8 cellular contexts compared by ENCODE assay signal in genomic region chr3:172710709-172711456, GRCh38. TPM values are rescaled to one million over a fixed set of nuclear protein-coding genes. Genes with fewer than 3 reads are reported as not detected.
DNase-seq lines count a peak whose midpoint lies in the region; ATAC-seq, FAIRE-seq and TF ChIP-seq lines count a peak whose summit lies in the region.

Gene NCEH1, minus strand, starts transcription at chr3:172711067. Its CDS starts 83 bp downstream, at chr3:172710984.

- peak; percentile 77 to 95 (median 92) for TF ChIP-seq CTCF in adrenal gland (IDR thresholded peaks at IDR 0.05)
- TF ChIP-seq CTCF in heart right ventricle (IDR thresholded peaks at IDR 0.05), result peak; percentile 80 to 97 (median 88)
- peak; percentile 87 for TF ChIP-seq CTCF in upper lobe of right lung (IDR thresholded peaks at IDR 0.05)

- H3K36me3 ChIP-seq in adrenal gland (replicated peaks in 1 of 2) (no peaks in the 10 kb centered on the region), heart right ventricle (no peaks in the 10 kb centered on the region), upper lobe of right lung (no peaks in the 10 kb centered on the region)

- H3K27me3 ChIP-seq in adrenal gland, result no peaks in the 10 kb centered on the region
- H3K27me3 ChIP-seq in heart right ventricle, result no peaks in the 10 kb centered on the region
- H3K27me3 ChIP-seq in upper lobe of right lung, result no peaks in the 10 kb centered on the region

- intact Hi-C loops in adrenal gland (cut with DNase I) (no loop called here), heart right ventricle (cut with DNase I) (loop anchor here in 8 of 10 donors (1.0 to 5.0 kb wide), 6 partner anchors 34 to 40 kb away; partner anchors contain the start of gene ECT2 (in 2 of the 8)), posterior cingulate gyrus (cut with DNase I) (loop anchor here (2.0 to 5.0 kb wide), 2 partner anchors 34 to 40 kb away; partner anchors contain the start of gene ECT2), upper lobe of right lung (cut with DNase I) (no loop called here)

- DNase-seq in GM12891 (ENCODE audit: insufficient read length, low spot score), result peak; percentile 65
- DNase-seq in NCI-H1436 (lab: John Stamatoyannopoulos, UW), result peak; percentile 89
- peak; percentile 31 for DNase-seq in T follicular helper cell (ENCODE audit: low read depth)
- peak; percentile 92 to 98 (median 97) for DNase-seq in adrenal gland
- peak; percentile 86 to 92 for DNase-seq in heart right ventricle
- peak; percentile 67 to 98 (median 88) for DNase-seq in posterior cingulate gyrus
- peak; percentile 94 for DNase-seq in upper lobe of right lung

- peak; percentile 99 for FAIRE-seq in GM12891 (lab: Jason Lieb, UNC)

- 0 to 2% (median 1%) methylated on average over 18 to 38 of the region's 38 CpGs for WGBS in adrenal gland, 4 donors
- WGBS in heart right ventricle, 2 donors, result 0% methylated on average over 38 of the region's 38 CpGs

- H3K4me1 ChIP-seq in adrenal gland (replicated peaks in 1 of 2), result peaks cover 15 to 39% of the 10 kb centered on the region in 2 donors
- peaks cover 0 to 51% (median 21%) of the 10 kb centered on the region in 9 donors for H3K4me1 ChIP-seq in heart right ventricle
- peaks cover 7% of the 10 kb centered on the region for H3K4me1 ChIP-seq in upper lobe of right lung

- peak within 1 kb of the TSS; percentile 66 to 89 (median 85) for H3K27ac ChIP-seq in adrenal gland
- H3K27ac ChIP-seq in heart right ventricle, result peak within 1 kb of the TSS; percentile 76 to 96 (median 90)
- H3K27ac ChIP-seq in upper lobe of right lung, result peak within 1 kb of the TSS; percentile 91

- H3K9me3 ChIP-seq in adrenal gland (replicated peaks in 1 of 3) (no peaks in the 10 kb centered on the region), heart right ventricle (no peaks in the 10 kb centered on the region), upper lobe of right lung (no peaks in the 10 kb centered on the region)

- peak within 1 kb of the TSS; percentile 36 to 75 (median 68) for H3K4me3 ChIP-seq in adrenal gland
- peak within 1 kb of the TSS; percentile 59 to 99 (median 87) for H3K4me3 ChIP-seq in heart right ventricle
- H3K4me3 ChIP-seq in upper lobe of right lung, result peak within 1 kb of the TSS; percentile 88

- TF ChIP-seq POLR2A in GM12891 (IDR thresholded peaks at IDR 0.05; ENCODE audit: low read depth, low read length), result peak; percentile 62; the same call in 1 of the 2 replicates
- TF ChIP-seq POLR2A in adrenal gland (IDR thresholded peaks at IDR 0.05), result peak; percentile 93 to 99

- peak; percentile 100 for ATAC-seq in HG02840 (IDR thresholded peaks at IDR 0.05; ENCODE audit: low FRiP score, unreplicated experiment)
- ATAC-seq in heart right ventricle, result peak; percentile 97 to 99 (median 98)
- ATAC-seq in upper lobe of right lung, result peak; percentile 99

TF ChIP-seq in GM12891, 5 proteins besides CTCF, POLR2A, EP300 and RAD21:
- TF ChIP-seq TAF1 (IDR thresholded peaks at IDR 0.05; ENCODE audit: low read depth, low read length), result peak; percentile 45; the same call in 1 of the 2 replicates
- TF ChIP-seq SPI1 (IDR thresholded peaks at IDR 0.05; ENCODE audit: low read depth, low read length), result peak; percentile 79
- 0 out of 2 replicates have a peak, but pooled peaks have one; percentile 46 for TF ChIP-seq POLR2AphosphoS5 (IDR thresholded peaks at IDR 0.05; ENCODE audit: low read depth, low read length)
- TF ChIP-seq PAX5 (IDR thresholded peaks at IDR 0.05; ENCODE audit: insufficient read depth, low read length, severe bottlenecking), result no peak
- peak; percentile 19; the same call in 1 of the 2 replicates for TF ChIP-seq POU2F2 (IDR thresholded peaks at IDR 0.05; ENCODE audit: low read depth, low read length)

RNA-seq across cellular contexts. Expression of gene NCEH1, which starts in this region (rescaled TPM):
- polyA plus RNA-seq in GM12891 (2012; ENCODE audit: low read depth, missing spikeins), result 1.8 TPM
- 10 to 100 TPM; 24.2 to 55.3 (median 40.6) TPM for total RNA-seq in adrenal gland
- 10 to 100 TPM in 1 of 3 donors, 1 to 10 TPM in 2; 5.8 to 38.5 (median 6.4) TPM for polyA plus RNA-seq in adrenal gland
- total RNA-seq in heart right ventricle, result 10 to 100 TPM; 40.8 to 66.4 (median 51.8) TPM
- 10 to 100 TPM in 1 of 2 donors, 1 to 10 TPM in 1; 8.7 to 12.7 TPM for polyA plus RNA-seq in heart right ventricle
- total RNA-seq in upper lobe of right lung, result 62.1 TPM

Comparison
In these comparisons a context has a peak if more than half of its experiments do, and no peak if none do; other contexts are left out.
1. Peak in every context shown above with its lines: DNase-seq, ATAC-seq, H3K4me3 ChIP-seq and H3K27ac ChIP-seq.
2. DNase-seq: peak in every context shown above with its lines; median percentile 97 in adrenal gland; 94 in upper lobe of right lung; 89 in NCI-H1436; 89 in heart right ventricle; 88 in posterior cingulate gyrus; 65 in GM12891; 31 in T follicular helper cell.
3. intact Hi-C loops: an anchor here in heart right ventricle (1.0 to 5.0 kb wide) and posterior cingulate gyrus (2.0 to 5.0 kb wide); none called in adrenal gland and upper lobe of right lung.